Comparison of ENCODE assay signal across 1 cellular context in genomic region chr12:49019120-49019430, GRCh38.
TF ChIP-seq lines count a peak whose summit lies in the region.

No MANE protein-coding gene starts in this region.

TF ChIP-seq in HEK293, 187 proteins besides CTCF, POLR2A, EP300 and RAD21 (continued from another document):
- no peak for TF ChIP-seq ZNF704 (tag by site-specific recombination; IDR thresholded peaks at IDR 0.05)
- no peak for TF ChIP-seq ZNF184 (tag by site-specific recombination; IDR thresholded peaks at IDR 0.05)
- TF ChIP-seq ZNF223 (tag by site-specific recombination; IDR thresholded peaks at IDR 0.05): no peak
- TF ChIP-seq ZNF146 (tag by site-specific recombination; IDR thresholded peaks at IDR 0.05): no peak
- no peak for TF ChIP-seq PBX3 (CRISPR knock-in tag; IDR thresholded peaks at IDR 0.05)
- no peak for TF ChIP-seq ZNF777 (tag by site-specific recombination; IDR thresholded peaks at IDR 0.05; ENCODE audit: borderline replicate concordance)
- TF ChIP-seq, protein P1, sequence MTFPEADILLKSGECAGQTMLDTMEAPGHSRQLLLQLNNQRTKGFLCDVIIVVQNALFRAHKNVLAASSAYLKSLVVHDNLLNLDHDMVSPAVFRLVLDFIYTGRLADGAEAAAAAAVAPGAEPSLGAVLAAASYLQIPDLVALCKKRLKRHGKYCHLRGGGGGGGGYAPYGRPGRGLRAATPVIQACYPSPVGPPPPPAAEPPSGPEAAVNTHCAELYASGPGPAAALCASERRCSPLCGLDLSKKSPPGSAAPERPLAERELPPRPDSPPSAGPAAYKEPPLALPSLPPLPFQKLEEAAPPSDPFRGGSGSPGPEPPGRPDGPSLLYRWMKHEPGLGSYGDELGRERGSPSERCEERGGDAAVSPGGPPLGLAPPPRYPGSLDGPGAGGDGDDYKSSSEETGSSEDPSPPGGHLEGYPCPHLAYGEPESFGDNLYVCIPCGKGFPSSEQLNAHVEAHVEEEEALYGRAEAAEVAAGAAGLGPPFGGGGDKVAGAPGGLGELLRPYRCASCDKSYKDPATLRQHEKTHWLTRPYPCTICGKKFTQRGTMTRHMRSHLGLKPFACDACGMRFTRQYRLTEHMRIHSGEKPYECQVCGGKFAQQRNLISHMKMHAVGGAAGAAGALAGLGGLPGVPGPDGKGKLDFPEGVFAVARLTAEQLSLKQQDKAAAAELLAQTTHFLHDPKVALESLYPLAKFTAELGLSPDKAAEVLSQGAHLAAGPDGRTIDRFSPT (tag by site-specific recombination; IDR thresholded peaks at IDR 0.05): no peak
- no peak for TF ChIP-seq ZNF138 (tag by site-specific recombination; IDR thresholded peaks at IDR 0.05; ENCODE audit: borderline replicate concordance)
- TF ChIP-seq SP2 (tag by site-specific recombination; IDR thresholded peaks at IDR 0.05): no peak
- no peak for TF ChIP-seq ZNF623 (tag by site-specific recombination; IDR thresholded peaks at IDR 0.05)
- TF ChIP-seq ZSCAN5A (tag by site-specific recombination; IDR thresholded peaks at IDR 0.05): no peak
- no peak for TF ChIP-seq KLF17 (tag by site-specific recombination; IDR thresholded peaks at IDR 0.05)
- TF ChIP-seq ZNF501 (tag by site-specific recombination; IDR thresholded peaks at IDR 0.05): no peak
- no peak for TF ChIP-seq ZBTB21 (tag by site-specific recombination; IDR thresholded peaks at IDR 0.05)
